In the genomic region with DNA sequence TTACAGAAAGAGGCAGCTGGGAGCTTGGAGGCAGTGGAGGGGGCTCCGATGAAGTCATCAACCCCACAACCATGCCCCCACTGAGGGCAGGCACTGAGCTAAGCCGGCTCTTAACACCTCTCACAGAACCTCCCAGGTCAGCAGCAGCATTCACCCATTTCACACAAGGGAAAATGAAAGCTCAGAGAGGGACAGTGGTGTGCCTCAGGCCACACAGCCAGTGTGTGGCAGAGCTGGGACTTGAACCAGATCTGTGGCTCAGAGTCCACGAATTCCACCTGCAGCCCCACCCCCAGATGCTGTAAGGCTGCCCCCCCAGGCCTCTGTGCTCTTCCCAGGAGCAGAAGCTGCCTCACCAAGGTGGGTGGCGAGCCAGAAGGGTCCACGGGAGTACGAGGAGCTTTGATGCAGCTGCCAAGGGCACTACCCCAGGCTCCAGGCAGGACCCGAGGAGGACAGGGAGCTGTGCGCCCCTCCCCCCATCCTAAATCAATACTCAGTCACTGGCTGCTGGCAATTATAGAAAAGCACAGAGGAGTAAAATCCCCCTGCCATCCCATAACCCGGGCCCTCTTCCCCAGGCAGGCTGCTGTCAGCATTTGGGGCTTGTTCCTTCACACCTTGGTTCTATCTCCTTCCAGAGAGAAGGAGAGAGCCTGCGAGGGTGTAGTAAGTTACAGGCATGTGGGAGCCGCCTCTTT, we compare ENCODE assay signal across 17 cellular contexts. TPM values are rescaled to one million over a fixed set of nuclear protein-coding genes. Genes with fewer than 3 reads are reported as not detected.
DNase-seq lines count a peak whose midpoint lies in the region; ATAC-seq, FAIRE-seq and TF ChIP-seq lines count a peak whose summit lies in the region.
"Had no signal": no experiment of that assay in that cellular context is flagged by ENCODE, and none has a peak within 500 bp of the region (broad histone marks: within the 10 kb centered on the region; RNA-seq: fewer than 3 reads in every experiment).

No MANE protein-coding gene starts in this region.

- CTCF ChIA-PET in activated naive CD4-positive, alpha-beta T cell treated with anti-CD3 and anti-CD28 coated beads, Interleukin-2, amount 10 ng/mL, durations not matched to agents 7 days and 5 days (lab: Charles Lee), result interaction anchor here (1.7 kb wide), 1 partner anchor 12 kb away, joined by 4 read pairs; no protein-coding TSS in a partner anchor
- CTCF ChIA-PET in HepG2 (lab: Yijun Ruan, JAX; ENCODE audit: low intra/inter-chr PET ratio, low total read pairs), result no interaction called here

- no peak overlapping the region for H3K9ac ChIP-seq in HepG2 (ENCODE audit: insufficient read depth, low read depth, low read length)

- H3K9me3 Mint-ChIP-seq in activated naive CD4-positive, alpha-beta T cell treated with anti-CD3 and anti-CD28 coated beads, Interleukin-2, amount 10 ng/mL, durations not matched to agents 7 days and 5 days, result peaks cover 14% of the 10 kb centered on the region

- H3K9me3 ChIP-seq in WERI-Rb-1 (ENCODE audit: severe bottlenecking) (peaks cover 5% of the 10 kb centered on the region), HepG2 (ENCODE audit: low read length) (peaks cover 7% of the 10 kb centered on the region; the same call in 1 of the 2 replicates), suprapubic skin (peaks cover 13% of the 10 kb centered on the region)

- no peak for TF ChIP-seq RAD21 in HepG2 (CRISPR knock-in tag; IDR thresholded peaks at IDR 0.05)

- H3K27me3 Mint-ChIP-seq in activated naive CD4-positive, alpha-beta T cell treated with anti-CD3 and anti-CD28 coated beads, Interleukin-2, amount 10 ng/mL, durations not matched to agents 7 days and 5 days, result no peaks in the 10 kb centered on the region
- H3K27me3 Mint-ChIP-seq: activated naive CD8-positive, alpha-beta T cell had no signal

- H3K27ac ChIP-seq in WERI-Rb-1 (no peak overlapping the region), HepG2 (ENCODE audit: extremely low read length, insufficient read depth, low read length) (peak overlapping the region; percentile 19), suprapubic skin (no peak overlapping the region)

- peak; percentile 14 for DNase-seq in activated naive CD4-positive, alpha-beta T cell treated with anti-CD3 and anti-CD28 coated beads, Interleukin-2, amount 10 ng/mL, durations not matched to agents 7 days and 5 days
- no peak for DNase-seq in activated naive CD4-positive, alpha-beta T cell treated with anti-CD3 and anti-CD28 coated beads, Interleukin-2, amount 50 U/mL, for 16 hours
- DNase-seq in WERI-Rb-1 (peak; percentile 8), HepG2 (ENCODE audit: low spot score) (no peak), suprapubic skin (ENCODE audit: low spot score in 2 of 2) (peak; percentile 49 to 65), D721Med (ENCODE audit: insufficient read length, low spot score) (no peak), GM19238 (ENCODE audit: insufficient read length, low spot score) (no peak), LoVo (ENCODE audit: low spot score) (no peak)
- DNase-seq: activated CD4-positive, alpha-beta T cell treated with anti-CD3 and anti-CD28 coated beads for 4 hours; foreskin fibroblast; hippocampal formation; mesendoderm; naive thymus-derived CD8-positive, alpha-beta T cell; NCI-H446; NK-92 treated with Interleukin-12 subunit alpha and Interleukin-12 subunit beta, amount 100 ng/mL, for 24 hours had no signal

- in situ Hi-C loops in HepG2 (cut with HindIII; ENCODE audit: extremely low pct_ligation_motif_present, low pct_unique_long_range_greater_than_20kb), result no loop called here

- H2AFZ ChIP-seq in HepG2 (ENCODE audit: low read length), result no peak overlapping the region

- H4K20me1 ChIP-seq in HepG2 (ENCODE audit: insufficient read depth, low read length), result no peaks in the 10 kb centered on the region

- H3K27me3 ChIP-seq in WERI-Rb-1 (ENCODE audit: insufficient read depth, low read depth, severe bottlenecking), result no peaks in the 10 kb centered on the region
- no peaks in the 10 kb centered on the region for H3K27me3 ChIP-seq in HepG2 (ENCODE audit: control insufficient read depth in 1 of 2, insufficient read depth in 2 of 2, low read length in 2 of 2)
- H3K27me3 ChIP-seq in suprapubic skin, result peaks cover 5% of the 10 kb centered on the region

- H3K79me2 ChIP-seq in HepG2 (ENCODE audit: insufficient read depth, low read length), result peaks cover 4% of the 10 kb centered on the region

- no peak overlapping the region for H3K4me2 ChIP-seq in HepG2 (ENCODE audit: low read depth, low read length)

- TF ChIP-seq EP300 in HepG2 (IDR thresholded peaks at IDR 0.05; ENCODE audit: low read depth in 2 of 2, low read length in 2 of 2), result no peak
- no peak for TF ChIP-seq EP300 in HepG2 (CRISPR knock-in tag; IDR thresholded peaks at IDR 0.05; ENCODE audit: borderline replicate concordance)
- no peak for TF ChIP-seq EP300 in suprapubic skin (IDR thresholded peaks at IDR 0.05)

- no TSS peak for BruUV-seq in HepG2 (replicated peaks; lab: Mats Ljungman, UMichigan)

- H3K36me3 ChIP-seq in WERI-Rb-1 (peaks cover 43% of the 10 kb centered on the region), HepG2 (replicated peaks in 1 of 2; ENCODE audit: control insufficient read depth in 1 of 2, insufficient read depth in 2 of 2, low read length in 2 of 2) (peaks cover 1 to 6% of the 10 kb centered on the region in 2 experiments; a peak in 2 of 5 replicates), suprapubic skin (no peaks in the 10 kb centered on the region)

- POLR2A ChIA-PET in HepG2 (lab: Yijun Ruan, JAX), result interaction anchor here (0.6 kb wide), 1 partner anchor 30 kb away, joined by 4 read pairs; no protein-coding TSS in a partner anchor

- TF ChIP-seq CTCF in WERI-Rb-1 (IDR thresholded peaks at IDR 0.05; ENCODE audit: low read depth, low read length) (no peak), HepG2 (CRISPR knock-in tag; IDR thresholded peaks at IDR 0.05) (no peak), suprapubic skin (IDR thresholded peaks at IDR 0.05) (no peak), D721Med (IDR thresholded peaks at IDR 0.05; ENCODE audit: insufficient read depth, missing control alignments) (no peak)

- 94% methylated on average over 8 of the region's 11 CpGs for WGBS in HepG2 (ENCODE audit: low lambda C conversion rate)
- WGBS in suprapubic skin, result 76% methylated on average over 9 of the region's 11 CpGs

- H3K4me1 ChIP-seq in HepG2 (ENCODE audit: insufficient read depth, low read length) (peaks cover 16% of the 10 kb centered on the region), suprapubic skin (no peaks in the 10 kb centered on the region)

- no peaks in the 10 kb centered on the region for H3K36me3 Mint-ChIP-seq in activated naive CD4-positive, alpha-beta T cell treated with anti-CD3 and anti-CD28 coated beads, Interleukin-2, amount 10 ng/mL, durations not matched to agents 7 days and 5 days

- peaks cover 8% of the 10 kb centered on the region for H3K4me1 Mint-ChIP-seq in activated naive CD4-positive, alpha-beta T cell treated with anti-CD3 and anti-CD28 coated beads, Interleukin-2, amount 10 ng/mL, durations not matched to agents 7 days and 5 days

- TF ChIP-seq POLR2A in HepG2 (IDR thresholded peaks at IDR 0.05; ENCODE audit: insufficient read depth in 1 of 2, low read depth in 2 of 2, low read length in 2 of 2) (no peak), suprapubic skin (IDR thresholded peaks at IDR 0.05) (no peak)

- intact Hi-C loops in HepG2 (cut with micrococcal nuclease; ENCODE audit: unreplicated experiment), result no loop called here

- ATAC-seq in HepG2, result no peak
- ATAC-seq: naive thymus-derived CD8-positive, alpha-beta T cell had no signal

- H3K4me3 Mint-ChIP-seq in activated naive CD4-positive, alpha-beta T cell treated with anti-CD3 and anti-CD28 coated beads, Interleukin-2, amount 10 ng/mL, durations not matched to agents 7 days and 5 days, result no peak overlapping the region
- H3K4me3 Mint-ChIP-seq: activated naive CD8-positive, alpha-beta T cell; CD4-positive, alpha-beta T cell; naive thymus-derived CD8-positive, alpha-beta T cell had no signal

- H3K27ac Mint-ChIP-seq in activated naive CD4-positive, alpha-beta T cell treated with anti-CD3 and anti-CD28 coated beads, Interleukin-2, amount 10 ng/mL, durations not matched to agents 7 days and 5 days, result no peak overlapping the region
- H3K27ac Mint-ChIP-seq: activated naive CD8-positive, alpha-beta T cell; CD4-positive, alpha-beta T cell had no signal

- H3K4me3 ChIP-seq in WERI-Rb-1 (ENCODE audit: low read depth, low read length) (no peak overlapping the region), HepG2 (replicated peaks in 1 of 3; ENCODE audit: insufficient read depth in 1 of 3, low read depth in 2 of 3, low read length in 3 of 3) (no peak overlapping the region), suprapubic skin (no peak overlapping the region)

- FAIRE-seq in HepG2 (lab: Jason Lieb, UNC) (no peak), D721Med (lab: Jason Lieb, UNC) (no peak)

TF ChIP-seq in HepG2, 621 proteins besides CTCF, POLR2A, EP300 and RAD21 (continues in another document):
- TF ChIP-seq CEBPB (IDR thresholded peaks at IDR 0.05; ENCODE audit: borderline replicate concordance, low read depth, low read length) (no peak), KLF6 (CRISPR knock-in tag; IDR thresholded peaks at IDR 0.05) (no peak)

RNA-seq across cellular contexts. Expression of gene FAM222A, which starts 47.5 kb away (rescaled TPM):
- total RNA-seq in HepG2 (2016; rRNA removed; fragmentation: Illumina TruSeq; extraction: Trizol) (7.2 and 9.6 TPM in 2 replicates), suprapubic skin (1 to 10 TPM; 3.9 to 8.5 (median 6.6) TPM)
- 1.9 and 2.5 TPM in 2 replicates for total RNA-seq in HepG2 (2016; cell fraction: cytosol; rRNA removed; fragmentation: Illumina TruSeq; extraction: Trizol; ENCODE audit: low read depth)
- 5.6 and 8.3 TPM in 2 replicates for total RNA-seq in HepG2 (2016; cell fraction: insoluble cytoplasmic fraction; rRNA removed; fragmentation: Illumina TruSeq; extraction: Trizol)
- 7.5 TPM in 2 replicates for total RNA-seq in HepG2 (2016; cell fraction: membrane; rRNA removed; fragmentation: Illumina TruSeq; extraction: Trizol)
- 7.0 and 7.5 TPM in 2 replicates for total RNA-seq in HepG2 (2016; cell fraction: nucleus; rRNA removed; fragmentation: Illumina TruSeq; extraction: Trizol)
- 2.7 and 3.7 TPM in 2 replicates for polyA plus RNA-seq in HepG2 (2011; rRNA removed)
- polyA plus RNA-seq in HepG2 (2011; cell fraction: cytosol; rRNA removed), result 2.0 and 3.0 TPM in 2 replicates
- polyA plus RNA-seq in HepG2 (2011; cell fraction: nucleus; rRNA removed), result 3.8 and 4.7 TPM in 2 replicates
- 2.5 and 2.9 TPM in 2 replicates for polyA plus RNA-seq in HepG2 (2012)
- polyA plus RNA-seq in HepG2 (2016; cell fraction: cytosol; fragmentation: Illumina TruSeq; extraction: Trizol; ENCODE audit: low read depth), result 2.5 and 2.6 TPM in 2 replicates
- 9.4 and 11.8 TPM in 2 replicates for polyA plus RNA-seq in HepG2 (2016; cell fraction: insoluble cytoplasmic fraction; fragmentation: Illumina TruSeq; extraction: Trizol; ENCODE audit: low read depth)
- 8.4 and 9.5 TPM in 2 replicates for polyA plus RNA-seq in HepG2 (2016; cell fraction: membrane; fragmentation: Illumina TruSeq; extraction: Trizol; ENCODE audit: low read depth)
- polyA plus RNA-seq in HepG2 (2016; cell fraction: nucleus; fragmentation: Illumina TruSeq; extraction: Trizol; ENCODE audit: insufficient read depth, low read depth), result 9.3 and 9.9 TPM in 2 replicates
- polyA minus RNA-seq in HepG2 (2011; rRNA and poly(A)+ RNA removed; ENCODE audit: low replicate concordance), result 2.9 and 8.9 TPM in 2 replicates
- 3.6 and 4.0 TPM in 2 replicates for polyA minus RNA-seq in HepG2 (2011; cell fraction: cytosol; rRNA and poly(A)+ RNA removed)
- 7.9 and 8.2 TPM in 2 replicates for polyA minus RNA-seq in HepG2 (2011; cell fraction: nucleus; rRNA and poly(A)+ RNA removed)

Comparison
In these comparisons a context has a peak if more than half of its experiments do, and no peak if none do; other contexts are left out.
1. DNase-seq: peak in activated naive CD4-positive, alpha-beta T cell treated with anti-CD3 and anti-CD28 coated beads, Interleukin-2, amount 10 ng/mL, durations not matched to agents 7 days and 5 days (single experiment), WERI-Rb-1 (single experiment) and suprapubic skin (2 of 2); none in activated naive CD4-positive, alpha-beta T cell treated with anti-CD3 and anti-CD28 coated beads, Interleukin-2, amount 50 U/mL, for 16 hours (single experiment), HepG2 (single experiment), D721Med (single experiment), GM19238 (single experiment) and LoVo (single experiment).